In the genomic region with DNA sequence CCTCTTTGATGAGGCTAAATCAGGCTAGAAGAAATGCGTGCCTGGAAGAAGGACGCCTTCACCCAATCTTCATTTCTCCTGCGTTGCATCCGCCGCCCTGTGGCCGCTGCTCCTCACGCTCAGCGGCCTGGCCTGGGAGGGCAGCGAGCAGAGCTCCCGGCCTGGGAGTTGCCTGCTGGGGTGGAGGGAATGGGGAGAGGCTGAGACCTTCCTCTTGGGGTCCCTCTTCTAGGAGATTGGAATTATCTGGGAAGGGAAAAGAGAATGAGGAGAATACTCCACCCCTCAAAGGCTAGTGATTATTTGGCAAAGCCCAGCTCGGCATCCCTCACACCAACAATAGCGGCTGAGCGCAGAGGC, we compare ENCODE assay signal across 16 cellular contexts. TPM values are rescaled to one million over a fixed set of nuclear protein-coding genes. Genes with fewer than 3 reads are reported as not detected.
DNase-seq lines count a peak whose midpoint lies in the region; ATAC-seq, FAIRE-seq and TF ChIP-seq lines count a peak whose summit lies in the region.
"Had no signal": no experiment of that assay in that cellular context is flagged by ENCODE, and none has a peak within 500 bp of the region (broad histone marks: within the 10 kb centered on the region; RNA-seq: fewer than 3 reads in every experiment).

No MANE protein-coding gene starts in this region.

- no peak overlapping the region for H4K5ac ChIP-seq in IMR-90 (ENCODE audit: low read depth, low read length)

- POLR2A ChIA-PET in IMR-90 (lab: Charles Lee; ENCODE audit: unreplicated experiment) (interaction anchor here (0.6 kb wide), 1 partner anchor 247 kb away, joined by 6 read pairs; no protein-coding TSS in a partner anchor), endothelial cell of umbilical vein (lab: Charles Lee) (no interaction called here), OCI-LY7 (lab: Charles Lee) (no interaction called here)

- H3K14ac ChIP-seq in IMR-90 (replicated peaks; ENCODE audit: low read depth, low read length) = no peak overlapping the region

- no peak overlapping the region for H3K23ac ChIP-seq in IMR-90 (ENCODE audit: low read depth, low read length)

- H2BK5ac ChIP-seq in IMR-90 (ENCODE audit: low read depth, low read length, poor library complexity, severe bottlenecking) = no peak overlapping the region

- FAIRE-seq in endothelial cell of umbilical vein (lab: Jason Lieb, UNC) = no peak
- FAIRE-seq: TTC549 had no signal

- no peaks in the 10 kb centered on the region for H3K4me1 ChIP-seq in IMR-90 (ENCODE audit: control insufficient read depth, insufficient read depth, low read length)
- H3K4me1 ChIP-seq in endothelial cell of umbilical vein (ENCODE audit: control insufficient read depth, extremely low read depth, insufficient read depth, low read length) = no peaks in the 10 kb centered on the region
- H3K4me1 ChIP-seq in OCI-LY7 (ENCODE audit: insufficient read depth, low read length, poor library complexity, severe bottlenecking) = peaks cover 6% of the 10 kb centered on the region
- H3K4me1 ChIP-seq: lower lobe of right lung had no signal

- WGBS in IMR-90 (ENCODE audit: extremely low coverage in 2 of 2, insufficient read length in 1 of 2), 2 experiments = no CpG with 5 or more reads among the region's 13 CpGs

- DNase-seq in AG20443 (ENCODE audit: low spot score) (peak; percentile 58), IMR-90 (no peak), endothelial cell of umbilical vein (ENCODE audit: low read depth, low spot score) (no peak), DMS 273 (lab: John Stamatoyannopoulos, UW; ENCODE audit: unreplicated experiment) (no peak), OCI-LY7 (ENCODE audit: low spot score) (no peak)
- DNase-seq: dermis blood vessel endothelial cell; DMS79 treated with DMSO at 0.1 percent for 48 hours; lower lobe of right lung; MM.1S; NCI-H2081 treated with DMSO at 0.1 percent for 48 hours; SHP77; stimulated activated naive CD8-positive, alpha-beta T cell treated with anti-CD3 and anti-CD28 coated beads, Interleukin-15, amount 100 ng/mL, for 72 hours had no signal

- dilution Hi-C loops in IMR-90 (cut with HindIII; ENCODE audit: low sequenced_read_pairs, unreplicated experiment) = no loop called here
- dilution Hi-C loops in endothelial cell of umbilical vein (cut with MboI; ENCODE audit: extremely low pct_ligation_motif_present, low sequenced_read_pairs) = no loop called here

- H2BK120ac ChIP-seq in IMR-90 (ENCODE audit: low read depth, low read length) = no peak overlapping the region

- TF ChIP-seq CTCF in IMR-90 (conservative IDR thresholded peaks at IDR 0.05; ENCODE audit: low read depth, low read length) (no peak), endothelial cell of umbilical vein (IDR thresholded peaks at IDR 0.05; ENCODE audit: extremely low read depth in 1 of 2, insufficient read depth in 1 of 2, low read depth in 1 of 2, low read length in 2 of 2) (no peak), OCI-LY7 (conservative IDR thresholded peaks at IDR 0.05; ENCODE audit: low read length) (no peak)

- H3K27me3 ChIP-seq in IMR-90 (ENCODE audit: control insufficient read depth, insufficient read depth, low read length) (peaks cover 96% of the 10 kb centered on the region), endothelial cell of umbilical vein (ENCODE audit: control insufficient read depth in 2 of 2, insufficient read depth in 2 of 2, low read length in 2 of 2) (peaks cover 93 to 99% of the 10 kb centered on the region in 2 experiments)

- H2AK5ac ChIP-seq in IMR-90 (ENCODE audit: low read depth, low read length) = no peak overlapping the region

- H3K56ac ChIP-seq in IMR-90 (ENCODE audit: extremely low read depth, insufficient read depth, low read length) = no peak overlapping the region

- no peak overlapping the region for H4K91ac ChIP-seq in IMR-90 (ENCODE audit: insufficient read depth, low read depth, low read length)

- BruUV-seq in IMR-90 (replicated peaks; lab: Mats Ljungman, UMichigan) (no TSS peak), endothelial cell of umbilical vein (replicated peaks; lab: Mats Ljungman, UMichigan) (no TSS peak), OCI-LY7 (replicated peaks; lab: Mats Ljungman, UMichigan) (no TSS peak)

- TF ChIP-seq POLR2A in IMR-90 (IDR thresholded peaks at IDR 0.05; ENCODE audit: low read depth, low read length) (no peak), endothelial cell of umbilical vein (IDR thresholded peaks at IDR 0.05; ENCODE audit: low read depth, low read length) (no peak)

- H3K4me3 ChIP-seq in IMR-90 (ENCODE audit: insufficient read depth, low read depth, low read length) (no peak overlapping the region), endothelial cell of umbilical vein (replicated peaks in 1 of 3; ENCODE audit: insufficient read depth in 1 of 3, low read depth in 1 of 3, low read length in 3 of 3) (no peak overlapping the region), OCI-LY7 (ENCODE audit: low read depth, low read length, poor library complexity, severe bottlenecking) (no peak overlapping the region)
- H3K4me3 ChIP-seq: lower lobe of right lung had no signal

- H2AFZ ChIP-seq in IMR-90 (replicated peaks; ENCODE audit: low read length, poor library complexity) (peak overlapping the region; percentile 43), endothelial cell of umbilical vein (ENCODE audit: low read depth, low read length) (no peak overlapping the region), OCI-LY7 (ENCODE audit: low read length) (no peak overlapping the region)

- H4K8ac ChIP-seq in IMR-90 (ENCODE audit: low read depth in 2 of 2, low read length in 2 of 2) = no peak overlapping the region

- H3K27ac ChIP-seq in IMR-90 (ENCODE audit: insufficient read depth, low read length) (no peak overlapping the region), endothelial cell of umbilical vein (ENCODE audit: insufficient read depth, low read depth, low read length) (no peak overlapping the region), OCI-LY7 (ENCODE audit: low read depth, low read length, poor library complexity, severe bottlenecking) (no peak overlapping the region)
- H3K27ac ChIP-seq: lower lobe of right lung had no signal

- no peaks in the 10 kb centered on the region for H3K9me1 ChIP-seq in IMR-90 (ENCODE audit: insufficient read depth, low read length)
- no peaks in the 10 kb centered on the region for H3K9me1 ChIP-seq in endothelial cell of umbilical vein (replicated peaks; ENCODE audit: control insufficient read depth, extremely low read depth, insufficient read depth, low read length)

- intact Hi-C loops in IMR-90 (cut with micrococcal nuclease) (no loop called here), endothelial cell of umbilical vein (cut with micrococcal nuclease) (no loop called here), OCI-LY7 (cut with micrococcal nuclease; ENCODE audit: unreplicated experiment) (no loop called here)

- no peak overlapping the region for H3K18ac ChIP-seq in IMR-90 (ENCODE audit: low read depth, low read length)

- CTCF ChIA-PET in IMR-90 (lab: Yijun Ruan, JAX) = no interaction called here
- CTCF ChIA-PET in endothelial cell of umbilical vein (lab: Charles Lee) = interaction anchor here (1.1 to 2.7 kb wide), 3 partner anchors 12 to 256 kb away, joined by 3 to 9 read pairs (median 4); no protein-coding TSS in a partner anchor
- CTCF ChIA-PET in OCI-LY7 (lab: Charles Lee; ENCODE audit: unreplicated experiment) = no interaction called here

- H3K4ac ChIP-seq in IMR-90 (ENCODE audit: low read depth, low read length) = no peak overlapping the region

- no peak for TF ChIP-seq RAD21 in IMR-90 (IDR thresholded peaks at IDR 0.05; ENCODE audit: low read length)

- H3K36me3 ChIP-seq in IMR-90 (ENCODE audit: control insufficient read depth, insufficient read depth, low read length) (no peaks in the 10 kb centered on the region), endothelial cell of umbilical vein (ENCODE audit: control insufficient read depth in 2 of 2, extremely low read depth in 1 of 2, insufficient read depth in 2 of 2, low read length in 2 of 2) (no peaks in the 10 kb centered on the region), OCI-LY7 (ENCODE audit: insufficient read depth, low read length) (no peaks in the 10 kb centered on the region)
- H3K36me3 ChIP-seq: lower lobe of right lung had no signal

- ATAC-seq in IMR-90 (ENCODE audit: low read depth) = peak; percentile 29; the same call in 1 of the 2 replicates
- no peak for ATAC-seq in HG02840 (IDR thresholded peaks at IDR 0.05; ENCODE audit: low FRiP score, unreplicated experiment)
- ATAC-seq: lower lobe of right lung; stimulated activated naive CD8-positive, alpha-beta T cell treated with anti-CD3 and anti-CD28 coated beads, Interleukin-15, amount 100 ng/mL, for 72 hours had no signal

- H3K9me3 ChIP-seq in IMR-90 (ENCODE audit: control insufficient read depth, insufficient read depth, low read length) = peaks cover 4% of the 10 kb centered on the region; the same call in 1 of the 2 replicates
- no peaks in the 10 kb centered on the region for H3K9me3 ChIP-seq in endothelial cell of umbilical vein (replicated peaks; ENCODE audit: control insufficient read depth, insufficient read depth, low read length)
- H3K9me3 ChIP-seq in OCI-LY7 (ENCODE audit: low read length) = no peaks in the 10 kb centered on the region
- H3K9me3 ChIP-seq: lower lobe of right lung had no signal

- H2BK15ac ChIP-seq in IMR-90 (ENCODE audit: low read depth, low read length) = no peak overlapping the region

- H3K79me2 ChIP-seq in endothelial cell of umbilical vein (ENCODE audit: control insufficient read depth, insufficient read depth, low read length) (no peaks in the 10 kb centered on the region), OCI-LY7 (ENCODE audit: insufficient read depth, low read depth, low read length) (no peaks in the 10 kb centered on the region)

- no peaks in the 10 kb centered on the region for H3K79me1 ChIP-seq in IMR-90 (ENCODE audit: low read depth in 1 of 2, low read length in 2 of 2)

- no peak overlapping the region for H3K9ac ChIP-seq in IMR-90 (ENCODE audit: low read depth, low read length)
- no peak overlapping the region for H3K9ac ChIP-seq in endothelial cell of umbilical vein (replicated peaks; ENCODE audit: extremely low read depth, insufficient read depth, low read length)

- in situ Hi-C loops in IMR-90 (cut with MboI; ENCODE audit: low sequenced_read_pairs) = no loop called here

- H2AK9ac ChIP-seq in IMR-90 (replicated peaks; ENCODE audit: low read depth, low read length, poor library complexity) = no peak overlapping the region

- no peak overlapping the region for H2BK20ac ChIP-seq in IMR-90 (ENCODE audit: low read depth, low read length)

- H3K9me2 ChIP-seq in OCI-LY7 (ENCODE audit: insufficient read depth, low read length) = no peaks in the 10 kb centered on the region

- no peaks in the 10 kb centered on the region for H4K20me1 ChIP-seq in IMR-90 (ENCODE audit: insufficient read depth, low read length)
- no peaks in the 10 kb centered on the region for H4K20me1 ChIP-seq in endothelial cell of umbilical vein (replicated peaks; ENCODE audit: control insufficient read depth, extremely low read depth, insufficient read depth, low read length)
- H4K20me1 ChIP-seq in OCI-LY7 (ENCODE audit: insufficient read depth, low read length) = no peaks in the 10 kb centered on the region; the same call in 1 of the 2 replicates

- H3K4me2 ChIP-seq in IMR-90 (ENCODE audit: low read depth, low read length) = no peak overlapping the region
- H3K4me2 ChIP-seq in endothelial cell of umbilical vein (ENCODE audit: insufficient read depth, low read length) = no peak overlapping the region
- no peak overlapping the region for H3K4me2 ChIP-seq in OCI-LY7 (ENCODE audit: low read length)

RNA-seq across cellular contexts. Expression of a gene that starts 2.4 kb away (rescaled TPM):
- not detected in 2 replicates for total RNA-seq in IMR-90 (2012; rRNA removed)
- polyA plus RNA-seq in IMR-90 (2012; rRNA removed) = not detected in 2 replicates
- polyA plus RNA-seq in IMR-90 (2012; cell fraction: cytosol; rRNA removed) = not detected in 2 replicates
- not detected in 2 replicates for polyA plus RNA-seq in IMR-90 (2012; cell fraction: nucleus; rRNA removed; ENCODE audit: low replicate concordance)
- not detected in 2 replicates for total RNA-seq in endothelial cell of umbilical vein
- polyA plus RNA-seq in endothelial cell of umbilical vein = not detected in 2 replicates
- polyA plus RNA-seq in endothelial cell of umbilical vein (2011; cell fraction: cytosol; rRNA removed) = not detected in 2 replicates
- not detected in 2 replicates for polyA plus RNA-seq in endothelial cell of umbilical vein (2011; cell fraction: nucleus; rRNA removed)
- polyA plus RNA-seq in endothelial cell of umbilical vein (2012) = not detected in 2 replicates
- polyA minus RNA-seq in endothelial cell of umbilical vein = not detected in 2 replicates
- polyA minus RNA-seq in endothelial cell of umbilical vein (2011; cell fraction: cytosol; rRNA and poly(A)+ RNA removed) = not detected
- polyA minus RNA-seq in endothelial cell of umbilical vein (2011; cell fraction: nucleus; rRNA and poly(A)+ RNA removed) = not detected in 2 replicates
- total RNA-seq in OCI-LY7 (2014; rRNA removed; shearing (Covaris generic)) = not detected in 2 replicates
- not detected in 2 replicates for total RNA-seq in OCI-LY7 (2022)
- total RNA-seq: dermis blood vessel endothelial cell, fibroblast of lung, lower lobe of right lung, neural crest cell had no signal
- polyA plus RNA-seq: fibroblast of lung had no signal

RNA-seq across cellular contexts. Expression of a gene that starts 13.7 kb away (rescaled TPM):
- total RNA-seq in IMR-90 (2012; rRNA removed) = not detected in 2 replicates
- polyA plus RNA-seq in IMR-90 (2012; rRNA removed) = not detected in 2 replicates
- polyA plus RNA-seq in IMR-90 (2012; cell fraction: cytosol; rRNA removed) = not detected in 2 replicates
- not detected in 2 replicates for polyA plus RNA-seq in IMR-90 (2012; cell fraction: nucleus; rRNA removed; ENCODE audit: low replicate concordance)
- not detected in 2 replicates for total RNA-seq in endothelial cell of umbilical vein
- polyA plus RNA-seq in endothelial cell of umbilical vein = not detected in 2 replicates
- polyA plus RNA-seq in endothelial cell of umbilical vein (2011; cell fraction: cytosol; rRNA removed) = not detected in 2 replicates
- polyA plus RNA-seq in endothelial cell of umbilical vein (2011; cell fraction: nucleus; rRNA removed) = not detected in 2 replicates
- not detected in 2 replicates for polyA plus RNA-seq in endothelial cell of umbilical vein (2012)
- not detected in 2 replicates for polyA minus RNA-seq in endothelial cell of umbilical vein
- 9.8 TPM for polyA minus RNA-seq in endothelial cell of umbilical vein (2011; cell fraction: cytosol; rRNA and poly(A)+ RNA removed)
- polyA minus RNA-seq in endothelial cell of umbilical vein (2011; cell fraction: nucleus; rRNA and poly(A)+ RNA removed) = not detected in 2 replicates
- 0.06 and 0.10 TPM in 2 replicates for total RNA-seq in OCI-LY7 (2014; rRNA removed; shearing (Covaris generic))
- total RNA-seq in OCI-LY7 (2022) = not detected in 2 replicates
- total RNA-seq: dermis blood vessel endothelial cell, fibroblast of lung, lower lobe of right lung, neural crest cell had no signal
- polyA plus RNA-seq: fibroblast of lung had no signal

RNA-seq across cellular contexts. Expression of a gene that starts 20.6 kb away (rescaled TPM):
- total RNA-seq in IMR-90 (2012; rRNA removed) = not detected in 2 replicates
- polyA plus RNA-seq in IMR-90 (2012; rRNA removed) = not detected in 2 replicates
- polyA plus RNA-seq in IMR-90 (2012; cell fraction: cytosol; rRNA removed) = not detected in 2 replicates
- not detected in 2 replicates for polyA plus RNA-seq in IMR-90 (2012; cell fraction: nucleus; rRNA removed; ENCODE audit: low replicate concordance)
- not detected in 2 replicates for total RNA-seq in endothelial cell of umbilical vein
- polyA plus RNA-seq in endothelial cell of umbilical vein = not detected in 2 replicates
- not detected in 2 replicates for polyA plus RNA-seq in endothelial cell of umbilical vein (2011; cell fraction: cytosol; rRNA removed)
- polyA plus RNA-seq in endothelial cell of umbilical vein (2011; cell fraction: nucleus; rRNA removed) = not detected in 2 replicates
- polyA plus RNA-seq in endothelial cell of umbilical vein (2012) = not detected in 2 replicates
- polyA minus RNA-seq in endothelial cell of umbilical vein = not detected in 2 replicates
- polyA minus RNA-seq in endothelial cell of umbilical vein (2011; cell fraction: cytosol; rRNA and poly(A)+ RNA removed) = 9.5 TPM
- not detected in 2 replicates for polyA minus RNA-seq in endothelial cell of umbilical vein (2011; cell fraction: nucleus; rRNA and poly(A)+ RNA removed)
- total RNA-seq in OCI-LY7 (2014; rRNA removed; shearing (Covaris generic)) = 1.4 and 2.3 TPM in 2 replicates
- 2.7 and 3.8 TPM in 2 replicates for total RNA-seq in OCI-LY7 (2022)
- total RNA-seq: dermis blood vessel endothelial cell, fibroblast of lung, lower lobe of right lung, neural crest cell had no signal
- polyA plus RNA-seq: fibroblast of lung had no signal

RNA-seq across cellular contexts. Expression of a gene that starts 22.4 kb away (rescaled TPM):
- total RNA-seq in IMR-90 (2012; rRNA removed) = not detected in 2 replicates
- not detected in 2 replicates for polyA plus RNA-seq in IMR-90 (2012; rRNA removed)
- polyA plus RNA-seq in IMR-90 (2012; cell fraction: cytosol; rRNA removed) = not detected in 2 replicates
- polyA plus RNA-seq in IMR-90 (2012; cell fraction: nucleus; rRNA removed; ENCODE audit: low replicate concordance) = not detected in 2 replicates
- not detected in 2 replicates for total RNA-seq in endothelial cell of umbilical vein
- polyA plus RNA-seq in endothelial cell of umbilical vein = not detected in 2 replicates
- not detected in 2 replicates for polyA plus RNA-seq in endothelial cell of umbilical vein (2011; cell fraction: cytosol; rRNA removed)
- not detected in 2 replicates for polyA plus RNA-seq in endothelial cell of umbilical vein (2011; cell fraction: nucleus; rRNA removed)
- polyA plus RNA-seq in endothelial cell of umbilical vein (2012) = not detected in 2 replicates
- polyA minus RNA-seq in endothelial cell of umbilical vein = not detected in 2 replicates
- polyA minus RNA-seq in endothelial cell of umbilical vein (2011; cell fraction: cytosol; rRNA and poly(A)+ RNA removed) = 1.0 TPM
- polyA minus RNA-seq in endothelial cell of umbilical vein (2011; cell fraction: nucleus; rRNA and poly(A)+ RNA removed) = not detected in 2 replicates
- 0.88 and 1.6 TPM in 2 replicates for total RNA-seq in OCI-LY7 (2014; rRNA removed; shearing (Covaris generic))
- total RNA-seq in OCI-LY7 (2022) = 3.6 and 5.3 TPM in 2 replicates
- total RNA-seq: dermis blood vessel endothelial cell, fibroblast of lung, lower lobe of right lung, neural crest cell had no signal
- polyA plus RNA-seq: fibroblast of lung had no signal

RNA-seq across cellular contexts. Expression of a gene that starts 32.6 kb away (rescaled TPM):
- total RNA-seq in IMR-90 (2012; rRNA removed) (not detected in 2 replicates), endothelial cell of umbilical vein (0.44 TPM in 1 of 2 replicates, not detected in the other), OCI-LY7 (2022) (0.25 TPM in 1 of 2 replicates, not detected in the other)
- polyA plus RNA-seq in IMR-90 (2012; rRNA removed) (0.15 TPM in 1 of 2 replicates, not detected in the other), endothelial cell of umbilical vein (0.18 TPM in 2 replicates)
- not detected in 2 replicates for polyA plus RNA-seq in IMR-90 (2012; cell fraction: cytosol; rRNA removed)
- not detected in 2 replicates for polyA plus RNA-seq in IMR-90 (2012; cell fraction: nucleus; rRNA removed; ENCODE audit: low replicate concordance)
- polyA plus RNA-seq in endothelial cell of umbilical vein (2011; cell fraction: cytosol; rRNA removed) = 0.13 and 0.18 TPM in 2 replicates
- 0.08 TPM in 1 of 2 replicates, not detected in the other for polyA plus RNA-seq in endothelial cell of umbilical vein (2011; cell fraction: nucleus; rRNA removed)
- polyA plus RNA-seq in endothelial cell of umbilical vein (2012) = 5.7 and 6.5 TPM in 2 replicates
- not detected in 2 replicates for polyA minus RNA-seq in endothelial cell of umbilical vein
- polyA minus RNA-seq in endothelial cell of umbilical vein (2011; cell fraction: cytosol; rRNA and poly(A)+ RNA removed) = 38.5 TPM
- polyA minus RNA-seq in endothelial cell of umbilical vein (2011; cell fraction: nucleus; rRNA and poly(A)+ RNA removed) = not detected in 2 replicates
- 0.28 TPM in 1 of 2 replicates, not detected in the other for total RNA-seq in OCI-LY7 (2014; rRNA removed; shearing (Covaris generic))
- total RNA-seq: fibroblast of lung, lower lobe of right lung had no signal
